In genomic region chr22:35622132-35622913, GRCh38 we compare ENCODE assay signal across 9 cellular contexts. TPM values are rescaled to one million over a fixed set of nuclear protein-coding genes. Genes with fewer than 3 reads are reported as not detected.
A peak's percentile ranks its signal among the peaks of the same experiment; 100 is the strongest.
DNase-seq lines count a peak whose midpoint lies in the region; ATAC-seq, FAIRE-seq and TF ChIP-seq lines count a peak whose summit lies in the region.
"Had no signal": no experiment of that assay in that cellular context is flagged by ENCODE, and none has a peak within 500 bp of the region (broad histone marks: within the 10 kb centered on the region; RNA-seq: fewer than 3 reads in every experiment).

No MANE protein-coding gene starts in this region.

- TF ChIP-seq POLR2A in HepG2 (IDR thresholded peaks at IDR 0.05; ENCODE audit: insufficient read depth in 1 of 2, low read depth in 2 of 2, low read length in 2 of 2) (no peak), vagina (IDR thresholded peaks at IDR 0.05) (no peak)

- H3K27me3 ChIP-seq in HepG2 (ENCODE audit: control insufficient read depth in 1 of 2, insufficient read depth in 2 of 2, low read length in 2 of 2) (peaks cover 0 to 27% of the 10 kb centered on the region in 2 experiments; a peak in 2 of 5 replicates), vagina (no peaks in the 10 kb centered on the region)

- TF ChIP-seq CTCF in HepG2 (CRISPR knock-in tag; IDR thresholded peaks at IDR 0.05) (no peak), vagina (IDR thresholded peaks at IDR 0.05) (no peak)

- TF ChIP-seq EP300 in HepG2 (IDR thresholded peaks at IDR 0.05; ENCODE audit: low read depth in 2 of 2, low read length in 2 of 2) = no peak
- TF ChIP-seq EP300 in HepG2 (CRISPR knock-in tag; IDR thresholded peaks at IDR 0.05; ENCODE audit: borderline replicate concordance) = no peak

- intact Hi-C loops in HepG2 (cut with micrococcal nuclease; ENCODE audit: unreplicated experiment) = loop anchor here (5.0 kb wide), 1 partner anchor 190 kb away; no protein-coding TSS in a partner anchor
- intact Hi-C loops in vagina (cut with DNase I) = no loop called here
- intact Hi-C loops in activated CD4-positive, alpha-beta T cell treated with anti-CD3 and anti-CD28 coated beads, Interleukin-2, amount 10 ng/mL, durations not matched to agents 24 days and 14 days (cut with micrococcal nuclease) = loop anchor here (5.0 to 10.0 kb wide), 2 partner anchors 190 to 222 kb away; no protein-coding TSS in a partner anchor

- 22% methylated on average over 8 of the region's 10 CpGs for WGBS in HepG2 (ENCODE audit: low lambda C conversion rate)

- no peak for ATAC-seq in HepG2

- H3K4me3 ChIP-seq in HepG2 (replicated peaks in 1 of 3; ENCODE audit: insufficient read depth in 1 of 3, low read depth in 2 of 3, low read length in 3 of 3) (no peak overlapping the region), vagina (no peak overlapping the region)

- DNase-seq in NCI-H446 (lab: John Stamatoyannopoulos, UW) (peak; percentile 27 to 62), NCI-H446 treated with DMSO at 0.1 percent for 48 hours (lab: John Stamatoyannopoulos, UW) (no peak), SHP77 treated with DMSO at 0.1 percent for 48 hours (lab: John Stamatoyannopoulos, UW) (peak; percentile 39), HepG2 (ENCODE audit: low spot score) (no peak), vagina (ENCODE audit: extremely low spot score in 2 of 2) (no peak), foreskin melanocyte (no peak)
- DNase-seq in activated CD4-positive, alpha-beta T cell treated with anti-CD3 and anti-CD28 coated beads, Interleukin-2, amount 10 ng/mL, durations not matched to agents 24 days and 14 days = no peak
- DNase-seq in effector CD4-positive, alpha-beta T cell = no peak

- POLR2A ChIA-PET in HepG2 (lab: Yijun Ruan, JAX) = interaction anchor here (1.7 kb wide), 1 partner anchor 11 kb away, joined by 5 read pairs; no protein-coding TSS in a partner anchor

- no peak for TF ChIP-seq RAD21 in HepG2 (CRISPR knock-in tag; IDR thresholded peaks at IDR 0.05)

- no peaks in the 10 kb centered on the region for H3K79me2 ChIP-seq in HepG2 (ENCODE audit: insufficient read depth, low read length)

- H3K27ac ChIP-seq in HepG2 (ENCODE audit: extremely low read length, insufficient read depth, low read length) (no peak overlapping the region), vagina (peak overlapping the region; percentile 24)

- H3K9me3 ChIP-seq in HepG2 (ENCODE audit: low read length) = no peaks in the 10 kb centered on the region
- no peaks in the 10 kb centered on the region for H3K9me3 ChIP-seq in vagina

- H3K36me3 ChIP-seq in HepG2 (replicated peaks in 1 of 2; ENCODE audit: control insufficient read depth in 1 of 2, insufficient read depth in 2 of 2, low read length in 2 of 2) = no peaks in the 10 kb centered on the region
- H3K36me3 ChIP-seq in vagina = no peaks in the 10 kb centered on the region

- no peak overlapping the region for H3K9ac ChIP-seq in HepG2 (ENCODE audit: insufficient read depth, low read depth, low read length)

- no peak overlapping the region for H3K4me3 Mint-ChIP-seq in activated CD4-positive, alpha-beta T cell treated with anti-CD3 and anti-CD28 coated beads, Interleukin-2, amount 10 ng/mL, durations not matched to agents 24 days and 14 days
- H3K4me3 Mint-ChIP-seq: natural killer cell had no signal

- BruUV-seq in HepG2 (replicated peaks; lab: Mats Ljungman, UMichigan) = no TSS peak

- FAIRE-seq in HepG2 (lab: Jason Lieb, UNC) = no peak

- H3K4me2 ChIP-seq in HepG2 (ENCODE audit: low read depth, low read length) = no peak overlapping the region

- CTCF ChIA-PET in HepG2 (lab: Yijun Ruan, JAX; ENCODE audit: low intra/inter-chr PET ratio, low total read pairs) = interaction anchor here (1.4 kb wide), 1 partner anchor 272 kb away, joined by 7 read pairs; no protein-coding TSS in a partner anchor

- H3K36me3 Mint-ChIP-seq in activated CD4-positive, alpha-beta T cell treated with anti-CD3 and anti-CD28 coated beads, Interleukin-2, amount 10 ng/mL, durations not matched to agents 24 days and 14 days (ENCODE audit: low read depth) = no peaks in the 10 kb centered on the region
- H3K36me3 Mint-ChIP-seq: natural killer cell had no signal

- H3K4me1 Mint-ChIP-seq in activated CD4-positive, alpha-beta T cell treated with anti-CD3 and anti-CD28 coated beads, Interleukin-2, amount 10 ng/mL, durations not matched to agents 24 days and 14 days = peaks cover 6% of the 10 kb centered on the region

- peaks cover 4% of the 10 kb centered on the region for H3K27me3 Mint-ChIP-seq in activated CD4-positive, alpha-beta T cell treated with anti-CD3 and anti-CD28 coated beads, Interleukin-2, amount 10 ng/mL, durations not matched to agents 24 days and 14 days

- H3K4me1 ChIP-seq in HepG2 (ENCODE audit: insufficient read depth, low read length) (peaks cover 24% of the 10 kb centered on the region), vagina (peaks cover 22% of the 10 kb centered on the region)

- H3K27ac Mint-ChIP-seq in activated CD4-positive, alpha-beta T cell treated with anti-CD3 and anti-CD28 coated beads, Interleukin-2, amount 10 ng/mL, durations not matched to agents 24 days and 14 days = no peak overlapping the region
- H3K27ac Mint-ChIP-seq: natural killer cell had no signal

- no peaks in the 10 kb centered on the region for H4K20me1 ChIP-seq in HepG2 (ENCODE audit: insufficient read depth, low read length)

- in situ Hi-C loops in HepG2 (cut with HindIII; ENCODE audit: extremely low pct_ligation_motif_present, low pct_unique_long_range_greater_than_20kb) = loop anchor here (10.0 kb wide), 1 partner anchor 58 kb away; no protein-coding TSS in a partner anchor

- no peaks in the 10 kb centered on the region for H3K9me3 Mint-ChIP-seq in activated CD4-positive, alpha-beta T cell treated with anti-CD3 and anti-CD28 coated beads, Interleukin-2, amount 10 ng/mL, durations not matched to agents 24 days and 14 days
- H3K9me3 Mint-ChIP-seq: natural killer cell had no signal

- no peak overlapping the region for H2AFZ ChIP-seq in HepG2 (ENCODE audit: low read length)

RNA-seq across cellular contexts. Expression of gene MB, which starts 5.2 kb away (rescaled TPM):
- total RNA-seq in HepG2 (2016; rRNA removed; fragmentation: Illumina TruSeq; extraction: Trizol) (not detected in 2 replicates), vagina (not detected)
- total RNA-seq in HepG2 (2016; cell fraction: cytosol; rRNA removed; fragmentation: Illumina TruSeq; extraction: Trizol; ENCODE audit: low read depth) = not detected in 2 replicates
- total RNA-seq in HepG2 (2016; cell fraction: insoluble cytoplasmic fraction; rRNA removed; fragmentation: Illumina TruSeq; extraction: Trizol) = not detected in 2 replicates
- total RNA-seq in HepG2 (2016; cell fraction: membrane; rRNA removed; fragmentation: Illumina TruSeq; extraction: Trizol) = not detected in 2 replicates
- total RNA-seq in HepG2 (2016; cell fraction: nucleus; rRNA removed; fragmentation: Illumina TruSeq; extraction: Trizol) = not detected in 2 replicates
- polyA plus RNA-seq in HepG2 (2011; rRNA removed) = 0.07 TPM in 2 replicates
- polyA plus RNA-seq in HepG2 (2011; cell fraction: cytosol; rRNA removed) = 0.09 and 0.13 TPM in 2 replicates
- not detected in 2 replicates for polyA plus RNA-seq in HepG2 (2011; cell fraction: nucleus; rRNA removed)
- polyA plus RNA-seq in HepG2 (2012) = not detected in 2 replicates
- not detected in 2 replicates for polyA plus RNA-seq in HepG2 (2016; cell fraction: cytosol; fragmentation: Illumina TruSeq; extraction: Trizol; ENCODE audit: low read depth)
- polyA plus RNA-seq in HepG2 (2016; cell fraction: insoluble cytoplasmic fraction; fragmentation: Illumina TruSeq; extraction: Trizol; ENCODE audit: low read depth) = not detected in 2 replicates
- not detected in 2 replicates for polyA plus RNA-seq in HepG2 (2016; cell fraction: membrane; fragmentation: Illumina TruSeq; extraction: Trizol; ENCODE audit: low read depth)
- polyA plus RNA-seq in HepG2 (2016; cell fraction: nucleus; fragmentation: Illumina TruSeq; extraction: Trizol; ENCODE audit: insufficient read depth, low read depth) = not detected in 2 replicates
- polyA minus RNA-seq in HepG2 (2011; rRNA and poly(A)+ RNA removed; ENCODE audit: low replicate concordance) = 4.6 TPM in 1 of 2 replicates, not detected in the other
- polyA minus RNA-seq in HepG2 (2011; cell fraction: cytosol; rRNA and poly(A)+ RNA removed) = not detected in 2 replicates
- polyA minus RNA-seq in HepG2 (2011; cell fraction: nucleus; rRNA and poly(A)+ RNA removed) = not detected in 2 replicates
- total RNA-seq in activated CD4-positive, alpha-beta T cell treated with anti-CD3 and anti-CD28 coated beads, Interleukin-2, amount 10 ng/mL, durations not matched to agents 24 days and 14 days = 2.7 and 3.7 TPM in 2 replicates
- total RNA-seq: natural killer cell had no signal

RNA-seq across cellular contexts. Expression of gene APOL6, which starts 25.9 kb away (rescaled TPM):
- total RNA-seq in HepG2 (2016; rRNA removed; fragmentation: Illumina TruSeq; extraction: Trizol) (6.3 and 7.5 TPM in 2 replicates), vagina (11.5 TPM)
- total RNA-seq in HepG2 (2016; cell fraction: cytosol; rRNA removed; fragmentation: Illumina TruSeq; extraction: Trizol; ENCODE audit: low read depth) = 0.61 and 0.62 TPM in 2 replicates
- total RNA-seq in HepG2 (2016; cell fraction: insoluble cytoplasmic fraction; rRNA removed; fragmentation: Illumina TruSeq; extraction: Trizol) = 6.6 and 6.9 TPM in 2 replicates
- 2.7 and 3.1 TPM in 2 replicates for total RNA-seq in HepG2 (2016; cell fraction: membrane; rRNA removed; fragmentation: Illumina TruSeq; extraction: Trizol)
- 6.9 and 7.7 TPM in 2 replicates for total RNA-seq in HepG2 (2016; cell fraction: nucleus; rRNA removed; fragmentation: Illumina TruSeq; extraction: Trizol)
- 5.2 and 6.5 TPM in 2 replicates for polyA plus RNA-seq in HepG2 (2011; rRNA removed)
- polyA plus RNA-seq in HepG2 (2011; cell fraction: cytosol; rRNA removed) = 2.7 and 4.9 TPM in 2 replicates
- polyA plus RNA-seq in HepG2 (2011; cell fraction: nucleus; rRNA removed) = 2.8 and 4.1 TPM in 2 replicates
- polyA plus RNA-seq in HepG2 (2012) = 4.1 and 7.0 TPM in 2 replicates
- 0.27 and 0.32 TPM in 2 replicates for polyA plus RNA-seq in HepG2 (2016; cell fraction: cytosol; fragmentation: Illumina TruSeq; extraction: Trizol; ENCODE audit: low read depth)
- 3.0 and 3.1 TPM in 2 replicates for polyA plus RNA-seq in HepG2 (2016; cell fraction: insoluble cytoplasmic fraction; fragmentation: Illumina TruSeq; extraction: Trizol; ENCODE audit: low read depth)
- polyA plus RNA-seq in HepG2 (2016; cell fraction: membrane; fragmentation: Illumina TruSeq; extraction: Trizol; ENCODE audit: low read depth) = 0.72 and 0.91 TPM in 2 replicates
- polyA plus RNA-seq in HepG2 (2016; cell fraction: nucleus; fragmentation: Illumina TruSeq; extraction: Trizol; ENCODE audit: insufficient read depth, low read depth) = 6.5 and 6.8 TPM in 2 replicates
- polyA minus RNA-seq in HepG2 (2011; rRNA and poly(A)+ RNA removed; ENCODE audit: low replicate concordance) = 8.0 and 11.5 TPM in 2 replicates
- 13.2 and 18.0 TPM in 2 replicates for polyA minus RNA-seq in HepG2 (2011; cell fraction: cytosol; rRNA and poly(A)+ RNA removed)
- polyA minus RNA-seq in HepG2 (2011; cell fraction: nucleus; rRNA and poly(A)+ RNA removed) = 10.8 and 21.6 TPM in 2 replicates
- 21.5 and 22.4 TPM in 2 replicates for total RNA-seq in activated CD4-positive, alpha-beta T cell treated with anti-CD3 and anti-CD28 coated beads, Interleukin-2, amount 10 ng/mL, durations not matched to agents 24 days and 14 days

Comparison
In these comparisons a context has a peak if more than half of its experiments do, and no peak if none do; other contexts are left out.
1. DNase-seq: peak in NCI-H446 (2 of 2) and SHP77 treated with DMSO at 0.1 percent for 48 hours (single experiment); none in NCI-H446 treated with DMSO at 0.1 percent for 48 hours (single experiment), HepG2 (single experiment), vagina (0 of 2), activated CD4-positive, alpha-beta T cell treated with anti-CD3 and anti-CD28 coated beads, Interleukin-2, amount 10 ng/mL, durations not matched to agents 24 days and 14 days (single experiment), foreskin melanocyte (single experiment) and effector CD4-positive, alpha-beta T cell (single experiment).